In the genomic region with DNA sequence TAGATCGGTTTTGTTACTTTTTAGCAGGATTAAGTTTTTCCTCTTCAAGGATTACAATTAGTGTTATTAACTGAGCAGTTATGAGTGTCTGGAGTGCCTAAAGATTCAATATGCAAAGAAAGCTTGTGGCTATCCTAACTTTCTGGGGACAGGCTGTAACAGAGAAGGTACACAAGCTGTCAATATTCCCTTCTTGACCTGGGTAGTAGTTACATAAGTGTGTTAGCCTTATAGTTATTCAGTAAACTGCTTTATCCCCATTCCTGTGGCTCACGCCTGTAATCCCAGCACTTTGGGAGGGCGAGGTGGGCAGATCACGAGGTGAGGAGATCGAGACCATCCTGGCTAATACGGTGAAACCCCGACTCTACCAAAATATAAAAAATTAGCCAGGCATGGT, we compare ENCODE assay signal across 31 cellular contexts.
"Had no signal": no experiment of that assay in that cellular context is flagged by ENCODE, and none has a peak within 500 bp of the region (broad histone marks: within the 10 kb centered on the region; RNA-seq: fewer than 3 reads in every experiment).

No MANE protein-coding gene starts in this region.

- DNase-seq: natural killer cell; occipital lobe; ovary; posterior cingulate gyrus; psoas muscle; right cardiac atrium; spleen; stimulated activated CD4-positive, alpha-beta T cell treated with anti-CD3 and anti-CD28 coated beads, Interleukin-12 subunit alpha, Interleukin-12 subunit beta, amount 100 ng/mL, for 4 hours; stimulated activated CD4-positive, alpha-beta T cell treated with anti-CD3 and anti-CD28 coated beads, Interleukin-1b, Interleukin-23, amount 100 ng/mL, for 48 hours; stimulated activated CD4-positive, alpha-beta T cell treated with anti-CD3 and anti-CD28 coated beads, Interleukin-4, amount 100 ng/mL, for 1 hour; stimulated activated CD4-positive, alpha-beta T cell treated with anti-CD3 and anti-CD28 coated beads, Interleukin-4, amount 100 ng/mL, for 4 hours; stimulated activated CD8-positive, alpha-beta memory T cell treated with anti-CD3 and anti-CD28 coated beads, Interleukin-4, amount 100 ng/mL, for 48 hours; stimulated activated naive CD4-positive, alpha-beta T cell; stimulated activated naive CD8-positive, alpha-beta T cell treated with anti-CD3 and anti-CD28 coated beads, Interleukin-15, amount 100 ng/mL, for 72 hours; stimulated activated naive CD8-positive, alpha-beta T cell treated with anti-CD3 and anti-CD28 coated beads, Interleukin-15, Interleukin-2, amounts not matched to agents 100 U/mL and 50 U/mL, for 24 hours; substantia nigra; testis; tibial artery; transverse colon; upper lobe of right lung had no signal

- H3K4me1 ChIP-seq: neural progenitor cell, parathyroid adenoma, psoas muscle, spleen, suprapubic skin, testis, transverse colon, upper lobe of right lung, vagina had no signal

- H3K4me3 Mint-ChIP-seq: natural killer cell; nephron; neural progenitor cell; stimulated activated memory B cell treated with anti-CD40 and anti-IgM and Interleukin-4, amounts not matched to agents 10 μg/mL and 1 μg/mL and 100 μg/mL, for 72 hours; stimulated activated naive CD8-positive, alpha-beta T cell treated with anti-CD3 and anti-CD28 coated beads, Interleukin-15, amount 100 ng/mL, for 72 hours; type B pancreatic cell had no signal

- H3K4me1 Mint-ChIP-seq: nephron, neural progenitor cell had no signal

- H3K27ac Mint-ChIP-seq: natural killer cell; nephron; neural progenitor cell; progenitor cell of endocrine pancreas; stimulated activated memory B cell treated with anti-CD40 and anti-IgM and Interleukin-4, amounts not matched to agents 10 μg/mL and 1 μg/mL and 100 μg/mL, for 72 hours; stimulated activated naive CD8-positive, alpha-beta T cell treated with anti-CD3 and anti-CD28 coated beads, Interleukin-15, amount 100 ng/mL, for 72 hours; type B pancreatic cell had no signal

- H3K9me3 ChIP-seq: ovary, psoas muscle, spleen, suprapubic skin, testis, tibial artery, transverse colon, upper lobe of right lung, vagina had no signal

- H3K36me3 ChIP-seq: ovary had no signal

- H3K27ac ChIP-seq: neural progenitor cell, ovary, parathyroid adenoma, psoas muscle, skin epidermis, spleen, suprapubic skin, testis, tibial artery, transverse colon, upper lobe of right lung, vagina had no signal

- H3K36me3 Mint-ChIP-seq: natural killer cell had no signal

- H3K4me3 ChIP-seq: neural progenitor cell, ovary, psoas muscle, skin epidermis, smooth muscle cell, spleen, suprapubic skin, testis, tibial artery, transverse colon, upper lobe of right lung, vagina had no signal

- H3K9me3 Mint-ChIP-seq: natural killer cell; nephron; neural progenitor cell; stimulated activated memory B cell treated with anti-CD40 and anti-IgM and Interleukin-4, amounts not matched to agents 10 μg/mL and 1 μg/mL and 100 μg/mL, for 72 hours; stimulated activated naive CD8-positive, alpha-beta T cell treated with anti-CD3 and anti-CD28 coated beads, Interleukin-15, amount 100 ng/mL, for 72 hours; type B pancreatic cell had no signal

- H3K27me3 ChIP-seq: neural progenitor cell, ovary, spleen, suprapubic skin, testis, tibial artery, transverse colon, upper lobe of right lung, vagina had no signal

- ATAC-seq: natural killer cell; psoas muscle; right cardiac atrium; sciatic nerve; stimulated activated memory B cell treated with anti-CD40 and anti-IgM and Interleukin-4, amounts not matched to agents 10 μg/mL and 1 μg/mL and 100 μg/mL, for 72 hours; stimulated activated naive CD8-positive, alpha-beta T cell treated with anti-CD3 and anti-CD28 coated beads, Interleukin-15, amount 100 ng/mL, for 72 hours; stimulated activated naive CD8-positive, alpha-beta T cell treated with anti-CD3 and anti-CD28 coated beads, Interleukin-15, Interleukin-2, amounts not matched to agents 100 U/mL and 50 U/mL, for 24 hours; upper lobe of right lung had no signal

- H3K27me3 Mint-ChIP-seq: progenitor cell of endocrine pancreas; stimulated activated memory B cell treated with anti-CD40 and anti-IgM and Interleukin-4, amounts not matched to agents 10 μg/mL and 1 μg/mL and 100 μg/mL, for 72 hours; stimulated activated naive CD8-positive, alpha-beta T cell treated with anti-CD3 and anti-CD28 coated beads, Interleukin-15, amount 100 ng/mL, for 72 hours; type B pancreatic cell had no signal
